1 cellular context compared by ENCODE assay signal in genomic region chr2:23537991-23538390, GRCh38.
TF ChIP-seq lines count a peak whose summit lies in the region.

No MANE protein-coding gene starts in this region.

TF ChIP-seq in SK-N-SH, 30 proteins besides CTCF, POLR2A, EP300 and RAD21 (continued from another document):
- no peak for TF ChIP-seq IRF3 (IDR thresholded peaks at IDR 0.05; ENCODE audit: low read depth, low read length)
- no peak for TF ChIP-seq SIN3A (IDR thresholded peaks at IDR 0.05; ENCODE audit: borderline replicate concordance, low read depth, low read length)
- TF ChIP-seq TAF1 (IDR thresholded peaks at IDR 0.05; ENCODE audit: borderline replicate concordance, low read depth, low read length): no peak
- TF ChIP-seq RFX5 (IDR thresholded peaks at IDR 0.05; ENCODE audit: low read length): no peak
- no peak for TF ChIP-seq JUND (IDR thresholded peaks at IDR 0.05)
- no peak for TF ChIP-seq POLR2AphosphoS5 (IDR thresholded peaks at IDR 0.05; ENCODE audit: low read depth, low read length)
- no peak for TF ChIP-seq EZH2phosphoT487 (IDR thresholded peaks at IDR 0.05; ENCODE audit: borderline replicate concordance, low read depth)
